9 cellular contexts compared by ENCODE assay signal in genomic region chr1:156104065-156104810, GRCh38. TPM values are rescaled to one million over a fixed set of nuclear protein-coding genes. Genes with fewer than 3 reads are reported as not detected.
A peak's percentile ranks its signal among the peaks of the same experiment; 100 is the strongest.
DNase-seq lines count a peak whose midpoint lies in the region; ATAC-seq and TF ChIP-seq lines count a peak whose summit lies in the region.
"Had no signal": no experiment of that assay in that cellular context is flagged by ENCODE, and none has a peak within 500 bp of the region (broad histone marks: within the 10 kb centered on the region; RNA-seq: fewer than 3 reads in every experiment).

No MANE protein-coding gene starts in this region.

- H3K4me3 ChIP-seq in CD4-positive, CD25-positive, alpha-beta regulatory T cell (ENCODE audit: low read depth, low read length): no peak overlapping the region
- peak overlapping the region in 1 of 2 donors; percentile 10 for H3K4me3 ChIP-seq in tibial artery

- peaks cover 0 to 4% (median 0%) of the 10 kb centered on the region in 7 donors for H3K9me3 Mint-ChIP-seq in CD4-positive, CD25-positive, alpha-beta regulatory T cell

- H3K4me3 Mint-ChIP-seq in CD4-positive, CD25-positive, alpha-beta regulatory T cell: peak overlapping the region; percentile 38 to 93 (median 62)
- H3K4me3 Mint-ChIP-seq in T-helper 17 cell: peak overlapping the region; percentile 89

- peak in 2 of 3 donors; percentile 63 to 65 for DNase-seq in CD4-positive, CD25-positive, alpha-beta regulatory T cell
- peak; percentile 92 for DNase-seq in HPDE6-E6E7 (ENCODE audit: extremely low spot score)
- DNase-seq in T-helper 17 cell: peak; percentile 61 to 80 (median 73)
- DNase-seq in dermis blood vessel endothelial cell: peak; percentile 95
- DNase-seq in lung microvascular endothelial cell (ENCODE audit: low read depth in 2 of 2): peak; percentile 89 to 96
- DNase-seq in tibial artery: peak; percentile 84 to 92

- no peaks in the 10 kb centered on the region for H3K27me3 ChIP-seq in CD4-positive, CD25-positive, alpha-beta regulatory T cell (ENCODE audit: control insufficient read depth, insufficient read depth, low read length)
- H3K27me3 ChIP-seq in tibial artery: no peaks in the 10 kb centered on the region

- H3K27me3 Mint-ChIP-seq in CD4-positive, CD25-positive, alpha-beta regulatory T cell: peaks cover 5% of the 10 kb centered on the region
- H3K27me3 Mint-ChIP-seq in T-helper 17 cell: no peaks in the 10 kb centered on the region

- no peaks in the 10 kb centered on the region for H3K9me3 ChIP-seq in CD4-positive, CD25-positive, alpha-beta regulatory T cell (ENCODE audit: control insufficient read depth in 2 of 2, low read length in 2 of 2)
- H3K9me3 ChIP-seq in T-helper 17 cell (ENCODE audit: control insufficient read depth, low read length, poor library complexity, severe bottlenecking) (no peaks in the 10 kb centered on the region), tibial artery (no peaks in the 10 kb centered on the region)

- intact Hi-C loops in tibial artery (cut with DNase I; ENCODE audit: low total_unique reads): no loop called here

- H3K4me1 Mint-ChIP-seq in CD4-positive, CD25-positive, alpha-beta regulatory T cell: peaks cover 0 to 55% (median 31%) of the 10 kb centered on the region in 4 donors
- peaks cover 42% of the 10 kb centered on the region for H3K4me1 Mint-ChIP-seq in T-helper 17 cell

- no peak for TF ChIP-seq CTCF in tibial artery (IDR thresholded peaks at IDR 0.05)

- H3K27ac ChIP-seq in CD4-positive, CD25-positive, alpha-beta regulatory T cell (ENCODE audit: insufficient read depth, low read length, poor library complexity, severe bottlenecking): peak overlapping the region; percentile 99
- peak overlapping the region; percentile 94 to 97 for H3K27ac ChIP-seq in tibial artery

- peak; percentile 19 to 33 for ATAC-seq in CD4-positive, CD25-positive, alpha-beta regulatory T cell (ENCODE audit: low read depth in 2 of 2)
- peak; percentile 61 for ATAC-seq in T-helper 17 cell
- no peak for ATAC-seq in GM18517 (IDR thresholded peaks at IDR 0.05; ENCODE audit: unreplicated experiment)
- ATAC-seq in GM19452 (IDR thresholded peaks at IDR 0.05; ENCODE audit: unreplicated experiment): no peak

- H3K36me3 Mint-ChIP-seq in CD4-positive, CD25-positive, alpha-beta regulatory T cell: no peaks in the 10 kb centered on the region
- no peaks in the 10 kb centered on the region for H3K36me3 Mint-ChIP-seq in T-helper 17 cell (ENCODE audit: low read depth)

- peaks cover 41% of the 10 kb centered on the region for H3K4me1 ChIP-seq in CD4-positive, CD25-positive, alpha-beta regulatory T cell (ENCODE audit: control insufficient read depth, insufficient read depth, low read length, poor library complexity, severe bottlenecking)
- peaks cover 7 to 74% (median 60%) of the 10 kb centered on the region in 4 donors for H3K4me1 ChIP-seq in tibial artery

- H3K27ac Mint-ChIP-seq in CD4-positive, CD25-positive, alpha-beta regulatory T cell: peak overlapping the region; percentile 95 to 100 (median 99)
- peak overlapping the region; percentile 100 for H3K27ac Mint-ChIP-seq in T-helper 17 cell

- no peaks in the 10 kb centered on the region for H3K36me3 ChIP-seq in CD4-positive, CD25-positive, alpha-beta regulatory T cell (ENCODE audit: control insufficient read depth, insufficient read depth, low read length)
- H3K36me3 ChIP-seq in tibial artery: no peaks in the 10 kb centered on the region

RNA-seq across cellular contexts. Expression of gene LMNA, which starts 10.3 kb away (rescaled TPM):
- total RNA-seq in CD4-positive, CD25-positive, alpha-beta regulatory T cell: 1,807 TPM
- 100 to 1,000 TPM in 1 of 4 donors, 10 to 100 TPM in 3; 54.1 to 113 (median 83.1) TPM for polyA plus RNA-seq in CD4-positive, CD25-positive, alpha-beta regulatory T cell
- total RNA-seq in T-helper 17 cell: 1,000 to 10,000 TPM in 1 of 2 donors, 100 to 1,000 TPM in 1; 919 to 1,908 TPM
- total RNA-seq in dermis blood vessel endothelial cell: 502 and 945 TPM in 2 replicates
- 187 and 399 TPM in 2 replicates for total RNA-seq in lung microvascular endothelial cell

RNA-seq across cellular contexts. Expression of gene MEX3A, which starts 22.0 kb away (rescaled TPM):
- not detected for total RNA-seq in CD4-positive, CD25-positive, alpha-beta regulatory T cell
- not detected for polyA plus RNA-seq in CD4-positive, CD25-positive, alpha-beta regulatory T cell
- not detected for total RNA-seq in T-helper 17 cell
- total RNA-seq in dermis blood vessel endothelial cell: 4.8 and 8.8 TPM in 2 replicates
- 3.4 and 4.8 TPM in 2 replicates for total RNA-seq in lung microvascular endothelial cell

RNA-seq across cellular contexts. Expression of gene RAB25, which starts 43.3 kb away (rescaled TPM):
- total RNA-seq in CD4-positive, CD25-positive, alpha-beta regulatory T cell: 1.5 TPM
- 1 to 10 TPM in 2 of 4 donors, under 1 TPM in 2; 0.83 to 1.7 (median 0.93) TPM for polyA plus RNA-seq in CD4-positive, CD25-positive, alpha-beta regulatory T cell
- total RNA-seq in T-helper 17 cell: 1 to 10 TPM; 1.4 to 1.8 TPM
- total RNA-seq in dermis blood vessel endothelial cell: not detected in 2 replicates
- total RNA-seq in lung microvascular endothelial cell: not detected in 2 replicates
- total RNA-seq: NCI-H460 had no signal

RNA-seq across cellular contexts. Expression of gene SEMA4A, which starts 49.1 kb away (rescaled TPM):
- 41.2 TPM for total RNA-seq in CD4-positive, CD25-positive, alpha-beta regulatory T cell
- polyA plus RNA-seq in CD4-positive, CD25-positive, alpha-beta regulatory T cell: 1 to 10 TPM in 2 of 4 donors, under 1 TPM in 2; 0.89 to 2.2 (median 1.4) TPM
- total RNA-seq in T-helper 17 cell (10 to 100 TPM; 21.7 to 58.1 TPM), dermis blood vessel endothelial cell (0.68 and 0.74 TPM in 2 replicates), lung microvascular endothelial cell (0.20 and 0.44 TPM in 2 replicates)

RNA-seq across cellular contexts. Expression of gene LAMTOR2, which starts 49.7 kb away (rescaled TPM):
- 20.2 TPM for total RNA-seq in CD4-positive, CD25-positive, alpha-beta regulatory T cell
- polyA plus RNA-seq in CD4-positive, CD25-positive, alpha-beta regulatory T cell: 100 to 1,000 TPM; 107 to 162 (median 130) TPM
- total RNA-seq in T-helper 17 cell (10 to 100 TPM; 19.4 to 21.4 TPM), dermis blood vessel endothelial cell (69.3 and 103 TPM in 2 replicates), lung microvascular endothelial cell (98.6 and 101 TPM in 2 replicates)

Comparison
In these comparisons a context has a peak if more than half of its experiments do, and no peak if none do; other contexts are left out.
1. ATAC-seq: peak in CD4-positive, CD25-positive, alpha-beta regulatory T cell (2 of 2) and T-helper 17 cell (single experiment); none in GM18517 (single experiment) and GM19452 (single experiment).
2. Peak in every context shown above with its lines, with median percentiles within 50 percentile points of each other: DNase-seq.